ENCODE assay signal across 13 cellular contexts in the genomic region with DNA sequence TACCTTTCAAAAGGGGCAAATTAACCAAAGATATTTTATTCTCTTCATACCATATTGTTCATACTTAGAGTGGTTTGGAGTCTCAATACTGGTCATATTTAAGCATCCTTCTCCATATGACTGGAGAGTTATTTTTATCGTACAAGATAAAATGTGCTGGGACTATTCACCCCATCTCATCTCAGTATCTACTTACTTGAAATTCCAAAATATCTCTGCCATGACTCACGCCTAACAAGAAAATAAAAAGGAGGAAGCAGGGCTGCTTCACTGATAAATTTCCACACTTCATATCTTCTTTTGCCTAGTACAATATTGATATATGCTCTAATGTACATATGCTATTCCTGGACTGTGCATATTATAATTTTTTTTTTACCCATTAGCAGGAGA.
DNase-seq lines count a peak whose midpoint lies in the region; ATAC-seq and TF ChIP-seq lines count a peak whose summit lies in the region.
"Had no signal": no experiment of that assay in that cellular context is flagged by ENCODE, and none has a peak within 500 bp of the region (broad histone marks: within the 10 kb centered on the region; RNA-seq: fewer than 3 reads in every experiment).

No MANE protein-coding gene starts in this region.

- H3K27ac ChIP-seq in KMS-11 = peak overlapping the region; percentile 84

- DNase-seq in AG08395 (ENCODE audit: low spot score) = peak; percentile 11
- peak; percentile 33 for DNase-seq in astrocyte of the hippocampus (ENCODE audit: low read depth, low spot score)
- DNase-seq in kidney tubule cell (ENCODE audit: low spot score) = peak; percentile 63
- DNase-seq in NCI-H1092 treated with DMSO at 0.1 percent for 48 hours (lab: John Stamatoyannopoulos, UW) = no peak
- no peak for DNase-seq in activated T-cell treated with anti-CD3 and anti-CD28 coated beads for 4 hours
- DNase-seq in epidermal melanocyte (ENCODE audit: insufficient read length, low spot score) = no peak
- DNase-seq: endodermal cell, GF-D8, naive B cell, NCI-H1694 treated with DMSO at 0.1 percent for 48 hours, T1000 had no signal

- H3K36me3 ChIP-seq in KMS-11 (ENCODE audit: insufficient read depth) = no peaks in the 10 kb centered on the region; the same call in 1 of the 2 replicates

- H4K20me1 ChIP-seq in KMS-11 (ENCODE audit: insufficient read depth) = no peaks in the 10 kb centered on the region

- peak overlapping the region; percentile 29 for H2AFZ ChIP-seq in KMS-11 (ENCODE audit: low read depth)

- peak overlapping the region; percentile 42; the same call in 1 of the 2 replicates for H3K9ac ChIP-seq in KMS-11

- H3K27me3 ChIP-seq in KMS-11 (ENCODE audit: insufficient read depth, low read depth) = no peaks in the 10 kb centered on the region

- no peak overlapping the region for H3K4me3 ChIP-seq in KMS-11 (IDR thresholded peaks at IDR 0.05; ENCODE audit: insufficient read depth, low read depth, low read length)

- H3K4me1 ChIP-seq in KMS-11 (ENCODE audit: low read depth, poor library complexity, severe bottlenecking) = peaks cover 60% of the 10 kb centered on the region

- peak overlapping the region; percentile 90 for H3K4me2 ChIP-seq in KMS-11

- ATAC-seq in GM18858 (IDR thresholded peaks at IDR 0.05; ENCODE audit: unreplicated experiment) = no peak

- H3K79me2 ChIP-seq in KMS-11 (ENCODE audit: insufficient read depth, low read depth) = no peaks in the 10 kb centered on the region

- no peak for TF ChIP-seq CTCF in KMS-11 (conservative IDR thresholded peaks at IDR 0.05; ENCODE audit: low read depth, low read length)

Comparison
In these comparisons a context has a peak if more than half of its experiments do, and no peak if none do; other contexts are left out.
1. DNase-seq: peak in AG08395 (single experiment), astrocyte of the hippocampus (single experiment) and kidney tubule cell (single experiment); none in NCI-H1092 treated with DMSO at 0.1 percent for 48 hours (single experiment), activated T-cell treated with anti-CD3 and anti-CD28 coated beads for 4 hours (single experiment) and epidermal melanocyte (single experiment).